In the genomic region with DNA sequence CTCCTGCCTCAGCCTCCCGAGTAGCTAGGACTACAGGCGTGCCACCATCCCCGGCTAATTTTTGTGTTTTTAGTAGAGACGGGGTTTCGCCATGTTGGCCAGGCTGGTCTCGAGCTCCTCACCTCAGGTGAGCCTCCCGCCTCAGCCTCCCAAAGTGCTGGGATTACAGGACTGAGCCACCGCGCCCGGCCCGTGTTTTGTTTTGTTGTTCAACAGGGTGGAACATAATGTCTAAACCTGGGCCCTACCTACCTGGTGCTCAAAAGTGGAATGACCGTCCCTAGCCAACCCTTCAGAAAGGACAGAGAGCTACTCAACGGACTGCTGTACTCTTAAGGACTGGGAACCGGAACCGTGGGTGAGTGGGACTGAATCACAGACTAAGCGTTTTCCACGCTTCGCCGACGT, we compare ENCODE assay signal across 8 cellular contexts. TPM values are rescaled to one million over a fixed set of nuclear protein-coding genes. Genes with fewer than 3 reads are reported as not detected.
DNase-seq lines count a peak whose midpoint lies in the region; ATAC-seq and TF ChIP-seq lines count a peak whose summit lies in the region.

No MANE protein-coding gene starts in this region.

- DNase-seq in heart left ventricle: no peak
- no peak for DNase-seq in Right ventricle myocardium inferior (ENCODE audit: missing footprints)
- no peak for DNase-seq in astrocyte of the spinal cord (ENCODE audit: low read depth, low spot score)
- no peak for DNase-seq in lower leg skin (ENCODE audit: low spot score in 2 of 2)
- DNase-seq in uterus: peak in 1 of 2 donors; percentile 22
- DNase-seq in posterior vena cava (ENCODE audit: low spot score): no peak
- no peak for DNase-seq in dedifferentiated amniotic fluid mesenchymal stem cell (ENCODE audit: extremely low spot score)

- in situ Hi-C loops in astrocyte of the spinal cord (cut with HindIII; ENCODE audit: low sequenced_read_pairs): no loop called here

- H3K9me3 ChIP-seq in heart left ventricle (no peaks in the 10 kb centered on the region), uterus (no peaks in the 10 kb centered on the region)

- H3K4me3 ChIP-seq in heart left ventricle: peak overlapping the region; percentile 50 to 94 (median 82)
- peak overlapping the region; percentile 89 for H3K4me3 ChIP-seq in astrocyte of the spinal cord (ENCODE audit: low read depth, low read length)
- peak overlapping the region; percentile 21 for H3K4me3 ChIP-seq in lower leg skin (ENCODE audit: low read depth, poor library complexity, severe bottlenecking)
- H3K4me3 ChIP-seq in uterus: peak overlapping the region; percentile 46 to 59

- TF ChIP-seq CTCF in heart left ventricle (IDR thresholded peaks at IDR 0.05) (no peak), astrocyte of the spinal cord (IDR thresholded peaks at IDR 0.05; ENCODE audit: low read depth, low read length) (no peak), lower leg skin (IDR thresholded peaks at IDR 0.05) (no peak), uterus (IDR thresholded peaks at IDR 0.05) (no peak)

- 62 to 71% (median 67%) methylated on average over 19 to 20 of the region's 20 CpGs for WGBS in heart left ventricle, 4 donors
- WGBS in lower leg skin, 2 donors: 52 to 53% methylated on average over 20 of the region's 20 CpGs

- no peaks in the 10 kb centered on the region for H3K36me3 ChIP-seq in heart left ventricle
- no peaks in the 10 kb centered on the region for H3K36me3 ChIP-seq in uterus

- intact Hi-C loops in heart left ventricle (cut with DNase I) (loop anchor here in 5 of 10 donors (2.0 to 5.0 kb wide), 4 partner anchors 15 to 87 kb away; a partner anchor contains a TSS), Right ventricle myocardium inferior (cut with DNase I) (loop anchor here (1.0 to 2.0 kb wide), 2 partner anchors 15 to 74 kb away; a partner anchor contains a TSS), lower leg skin (cut with DNase I; ENCODE audit: low total_unique reads) (no loop called here), uterus (cut with DNase I; ENCODE audit: low total_unique reads) (no loop called here), posterior vena cava (cut with DNase I) (no loop called here)

- peak in 1 of 4 donors; percentile 8 for ATAC-seq in heart left ventricle
- no peak for ATAC-seq in Right ventricle myocardium inferior
- no peak for ATAC-seq in GM19351 (IDR thresholded peaks at IDR 0.05; ENCODE audit: unreplicated experiment)

- H3K4me1 ChIP-seq in heart left ventricle: peaks cover 0 to 38% (median 19%) of the 10 kb centered on the region in 12 donors
- H3K4me1 ChIP-seq in uterus: peaks cover 0 to 11% of the 10 kb centered on the region in 2 donors

- H3K27ac ChIP-seq in heart left ventricle: peak overlapping the region; percentile 62 to 94 (median 90)
- peak overlapping the region; percentile 81 to 86 for H3K27ac ChIP-seq in uterus

- no peak for TF ChIP-seq POLR2A in heart left ventricle (IDR thresholded peaks at IDR 0.05)
- TF ChIP-seq POLR2A in lower leg skin (IDR thresholded peaks at IDR 0.05): no peak
- no peak for TF ChIP-seq POLR2A in uterus (IDR thresholded peaks at IDR 0.05)

- H3K27me3 ChIP-seq in heart left ventricle: no peaks in the 10 kb centered on the region
- no peaks in the 10 kb centered on the region for H3K27me3 ChIP-seq in uterus

RNA-seq across cellular contexts. Expression of a gene that starts 0.8 kb away (rescaled TPM):
- total RNA-seq in heart left ventricle: 10 to 100 TPM; 16.8 to 40.8 (median 32.2) TPM
- 10 to 100 TPM; 12.2 to 91.2 TPM for polyA plus RNA-seq in heart left ventricle
- total RNA-seq in Right ventricle myocardium inferior: 53.3 TPM
- total RNA-seq in lower leg skin: 10 to 100 TPM; 36.8 to 81.2 (median 44.9) TPM
- total RNA-seq in uterus: 10 to 100 TPM in 3 of 4 donors, 1 to 10 TPM in 1; 5.9 to 70.4 (median 15.8) TPM
- total RNA-seq in posterior vena cava: 10 to 100 TPM in 1 of 2 donors, 1 to 10 TPM in 1; 5.9 to 10.4 TPM

RNA-seq across cellular contexts. Expression of a gene that starts 11.7 kb away (rescaled TPM):
- total RNA-seq in heart left ventricle: not detected
- under 1 TPM; 0.04 to 0.08 TPM for polyA plus RNA-seq in heart left ventricle
- total RNA-seq in Right ventricle myocardium inferior: not detected
- total RNA-seq in lower leg skin: not detected
- under 1 TPM in 1 of 4 donors, not detected in 3; under 0.01 TPM for total RNA-seq in uterus
- not detected for total RNA-seq in posterior vena cava

RNA-seq across cellular contexts. Expression of a gene that starts 16.6 kb away (rescaled TPM):
- total RNA-seq in heart left ventricle (100 to 1,000 TPM in 2 of 9 donors, 10 to 100 TPM in 7; 58.9 to 137 (median 74.0) TPM), Right ventricle myocardium inferior (92.0 TPM), lower leg skin (100 to 1,000 TPM in 1 of 4 donors, 10 to 100 TPM in 3; 62.1 to 101 (median 84.8) TPM), uterus (100 to 1,000 TPM in 1 of 4 donors, 10 to 100 TPM in 3; 32.8 to 200 (median 67.5) TPM), posterior vena cava (100 to 1,000 TPM; 124 to 148 TPM)
- 100 to 1,000 TPM in 1 of 2 donors, 10 to 100 TPM in 1; 63.2 to 188 TPM for polyA plus RNA-seq in heart left ventricle

RNA-seq across cellular contexts. Expression of a gene that starts 22.2 kb away (rescaled TPM):
- 1 to 10 TPM in 5 of 9 donors, under 1 TPM in 3, not detected in 1; 0.38 to 1.8 (median 1.3) TPM for total RNA-seq in heart left ventricle
- 1 to 10 TPM in 1 of 2 donors, under 1 TPM in 1; 0.24 to 3.2 TPM for polyA plus RNA-seq in heart left ventricle
- total RNA-seq in Right ventricle myocardium inferior: 3.2 TPM
- total RNA-seq in lower leg skin: 1 to 10 TPM in 3 of 4 donors, not detected in 1; 1.1 to 3.6 (median 1.4) TPM
- total RNA-seq in uterus: 10 to 100 TPM; 20.2 to 54.5 (median 28.0) TPM
- 1 to 10 TPM; 5.0 to 5.4 TPM for total RNA-seq in posterior vena cava

RNA-seq across cellular contexts. Expression of a gene that starts 26.2 kb away (rescaled TPM):
- total RNA-seq in heart left ventricle (10 to 100 TPM; 10.8 to 23.9 (median 12.6) TPM), Right ventricle myocardium inferior (15.6 TPM), lower leg skin (10 to 100 TPM; 28.0 to 33.5 (median 32.1) TPM), uterus (10 to 100 TPM; 36.1 to 85.0 (median 46.9) TPM), posterior vena cava (10 to 100 TPM; 10.5 to 12.7 TPM)
- 10 to 100 TPM; 29.2 to 32.9 TPM for polyA plus RNA-seq in heart left ventricle

Comparison
In these comparisons a context has a peak if more than half of its experiments do, and no peak if none do; other contexts are left out.
1. H3K4me3 ChIP-seq: peak in every context shown above with its lines; median percentile 89 in astrocyte of the spinal cord; 82 in heart left ventricle; 52 in uterus; 21 in lower leg skin.